1 cellular context compared by ENCODE assay signal in the genomic region with DNA sequence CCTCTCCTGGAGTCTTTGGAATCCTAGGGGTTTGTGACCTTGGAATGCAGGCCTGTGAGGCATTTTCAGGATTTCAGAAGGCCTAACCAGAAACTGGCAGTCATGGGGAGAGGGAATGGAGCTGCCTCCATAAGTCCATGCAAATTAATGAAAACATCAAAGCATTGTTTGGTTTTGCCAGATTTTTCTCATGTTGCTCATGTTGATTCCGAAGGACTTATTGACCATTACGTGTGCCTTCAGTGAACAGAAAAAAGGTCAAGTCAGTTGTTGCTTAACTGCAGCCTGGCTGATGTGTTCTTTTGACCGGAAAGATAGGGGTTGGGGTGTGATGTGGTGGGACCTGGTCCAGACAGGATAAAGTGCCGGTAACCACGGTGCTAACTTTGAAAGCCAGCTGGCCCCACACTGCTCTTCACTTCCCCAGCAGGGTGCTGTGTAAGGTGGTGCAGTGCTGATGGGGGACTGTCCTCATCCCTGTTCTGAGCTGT.
TF ChIP-seq lines count a peak whose summit lies in the region.

No MANE protein-coding gene starts in this region.

TF ChIP-seq in H1, 55 proteins besides CTCF, POLR2A, EP300 and RAD21:
- TF ChIP-seq TEAD4 (IDR thresholded peaks at IDR 0.05; ENCODE audit: low read depth, low read length): peak; percentile 86
- TF ChIP-seq ZNF274 (IDR thresholded peaks at IDR 0.05; ENCODE audit: borderline replicate concordance, extremely low read depth, low read length): no peak
